10 cellular contexts compared by ENCODE assay signal in genomic region chr6:14254505-14254904, GRCh38.
DNase-seq lines count a peak whose midpoint lies in the region; ATAC-seq and TF ChIP-seq lines count a peak whose summit lies in the region.
"Had no signal": no experiment of that assay in that cellular context is flagged by ENCODE, and none has a peak within 500 bp of the region (broad histone marks: within the 10 kb centered on the region; RNA-seq: fewer than 3 reads in every experiment).

No MANE protein-coding gene starts in this region.

- no peak overlapping the region for H3K4me3 ChIP-seq in DOHH2 (ENCODE audit: low read length)

- no peaks in the 10 kb centered on the region for H4K20me1 ChIP-seq in DOHH2 (ENCODE audit: control insufficient read depth, insufficient read depth, low read depth, low read length)

- 0 out of 2 replicates have a peak overlapping the region, but pooled peaks have one; percentile 9 for H3K27ac ChIP-seq in DOHH2 (ENCODE audit: low read depth, low read length)
- H3K27ac ChIP-seq: KMS-11 had no signal

- no peak for TF ChIP-seq CTCF in DOHH2 (IDR thresholded peaks at IDR 0.05; ENCODE audit: low read depth, low read length, poor library complexity, severe bottlenecking)

- H3K27me3 ChIP-seq in DOHH2 (ENCODE audit: control insufficient read depth, low read length), result no peaks in the 10 kb centered on the region

- H3K9me2 ChIP-seq in DOHH2 (replicated peaks; ENCODE audit: control insufficient read depth, low read length), result no peaks in the 10 kb centered on the region

- H3K4me1 ChIP-seq in DOHH2 (ENCODE audit: control insufficient read depth, low read length), result peaks cover 11% of the 10 kb centered on the region

- H3K9me3 ChIP-seq in DOHH2 (ENCODE audit: control insufficient read depth, insufficient read depth, low read length), result no peaks in the 10 kb centered on the region

- DNase-seq in NCI-H345 treated with DMSO at 0.1 percent for 48 hours (lab: John Stamatoyannopoulos, UW; ENCODE audit: unreplicated experiment) (no peak), NCI-H1092 treated with DMSO at 0.1 percent for 48 hours (lab: John Stamatoyannopoulos, UW) (no peak), NCI-H1436 (lab: John Stamatoyannopoulos, UW) (no peak), superior temporal gyrus (ENCODE audit: extremely low spot score) (no peak)
- DNase-seq: aorta had no signal

- H3K36me3 ChIP-seq in DOHH2 (ENCODE audit: control insufficient read depth, low read length), result no peaks in the 10 kb centered on the region

- peak overlapping the region; percentile 13; the same call in 1 of the 2 replicates for H3K4me2 ChIP-seq in DOHH2 (ENCODE audit: low read length)
- H3K4me2 ChIP-seq: KMS-11 had no signal

- H3K79me2 ChIP-seq in DOHH2 (ENCODE audit: control insufficient read depth, low read length), result no peaks in the 10 kb centered on the region

- peak; percentile 97 for ATAC-seq in GM19043 (IDR thresholded peaks at IDR 0.05; ENCODE audit: low read depth, unreplicated experiment)
- ATAC-seq in HG02678 (IDR thresholded peaks at IDR 0.05; ENCODE audit: unreplicated experiment), result peak; percentile 98
- peak; percentile 83 for ATAC-seq in HG03520 (IDR thresholded peaks at IDR 0.05; ENCODE audit: unreplicated experiment)

- H3F3A ChIP-seq in DOHH2 (ENCODE audit: control insufficient read depth, insufficient read depth), result no peaks in the 10 kb centered on the region
